8 cellular contexts compared by ENCODE assay signal in the genomic region with DNA sequence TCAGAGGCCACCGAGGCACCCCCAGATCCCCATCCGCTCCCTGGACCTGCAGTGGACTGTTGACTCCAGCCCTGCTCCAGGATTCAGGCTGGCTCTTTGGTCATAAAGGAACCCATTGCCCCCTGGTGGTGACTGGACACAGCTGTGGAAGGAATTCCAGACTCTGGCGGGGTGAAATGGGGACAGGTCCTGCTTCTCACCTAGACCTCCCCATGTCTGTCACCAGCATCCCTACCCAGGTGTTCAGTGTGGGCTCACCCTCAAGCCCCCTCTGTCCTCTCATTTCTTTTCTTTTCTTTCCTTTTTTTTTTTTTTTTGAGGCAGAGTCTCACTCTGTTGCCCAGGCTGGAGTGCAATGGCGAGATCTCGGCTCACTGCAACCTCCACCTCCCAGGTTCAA. TPM values are rescaled to one million over a fixed set of nuclear protein-coding genes. Genes with fewer than 3 reads are reported as not detected.
DNase-seq lines count a peak whose midpoint lies in the region; ATAC-seq and TF ChIP-seq lines count a peak whose summit lies in the region.

No MANE protein-coding gene starts in this region.

- no peaks in the 10 kb centered on the region for H3K27me3 ChIP-seq in GM23338 (ENCODE audit: insufficient read depth)

- H3K4me1 Mint-ChIP-seq in GM23338: peaks cover 12% of the 10 kb centered on the region
- peaks cover 0 to 5% of the 10 kb centered on the region in 2 donors for H3K4me1 Mint-ChIP-seq in stimulated activated naive B cell treated with anti-CD40 and anti-IgM and Interleukin-4, amounts not matched to agents 10 μg/mL and 1 μg/mL and 100 μg/mL, for 72 hours

- H3K4me3 ChIP-seq in GM23338: no peak overlapping the region

- peak; percentile 95 for ATAC-seq in GM23338
- peak; percentile 61 to 74 for ATAC-seq in stimulated activated naive B cell treated with anti-CD40 and anti-IgM and Interleukin-4, amounts not matched to agents 10 μg/mL and 1 μg/mL and 100 μg/mL, for 72 hours (replicated peaks)
- no peak for ATAC-seq in HG03159 (IDR thresholded peaks at IDR 0.05; ENCODE audit: unreplicated experiment)

- H3F3A ChIP-seq in GM23338 (replicated peaks; ENCODE audit: low read depth): no peaks in the 10 kb centered on the region

- no peak overlapping the region for H3K4me2 ChIP-seq in GM23338

- H3K79me2 ChIP-seq in GM23338 (replicated peaks; ENCODE audit: insufficient read depth): no peaks in the 10 kb centered on the region

- H2AFZ ChIP-seq in GM23338: no peak overlapping the region

- H3K4me1 ChIP-seq in GM23338 (ENCODE audit: insufficient read depth): no peaks in the 10 kb centered on the region; the same call in 1 of the 2 replicates

- no peaks in the 10 kb centered on the region for H4K20me1 ChIP-seq in GM23338 (replicated peaks; ENCODE audit: insufficient read depth)

- H3K9me3 Mint-ChIP-seq in GM23338: no peaks in the 10 kb centered on the region
- no peaks in the 10 kb centered on the region for H3K9me3 Mint-ChIP-seq in stimulated activated naive B cell treated with anti-CD40 and anti-IgM and Interleukin-4, amounts not matched to agents 10 μg/mL and 1 μg/mL and 100 μg/mL, for 72 hours

- H3K27ac Mint-ChIP-seq in GM23338: no peak overlapping the region
- H3K27ac Mint-ChIP-seq in stimulated activated naive B cell treated with anti-CD40 and anti-IgM and Interleukin-4, amounts not matched to agents 10 μg/mL and 1 μg/mL and 100 μg/mL, for 72 hours: no peak overlapping the region

- TF ChIP-seq CTCF in GM23338 (conservative IDR thresholded peaks at IDR 0.05; ENCODE audit: low read depth in 2 of 2): peak; percentile 81 to 96

- peaks cover 15% of the 10 kb centered on the region for H3K27me3 Mint-ChIP-seq in GM23338 (ENCODE audit: insufficient read depth, low read depth, poor library complexity)
- peaks cover 11 to 31% of the 10 kb centered on the region in 2 donors for H3K27me3 Mint-ChIP-seq in stimulated activated naive B cell treated with anti-CD40 and anti-IgM and Interleukin-4, amounts not matched to agents 10 μg/mL and 1 μg/mL and 100 μg/mL, for 72 hours

- H3K36me3 ChIP-seq in GM23338 (ENCODE audit: insufficient read depth): no peaks in the 10 kb centered on the region

- no peak overlapping the region for H3K27ac ChIP-seq in GM23338 (ENCODE audit: low read depth)

- DNase-seq in AG08395 (ENCODE audit: low spot score) (peak; percentile 82), GM23338 (ENCODE audit: low spot score) (peak; percentile 97), NCI-H510A treated with DMSO at 0.1 percent for 48 hours (lab: John Stamatoyannopoulos, UW) (peak; percentile 69), lung microvascular endothelial cell (ENCODE audit: low read depth in 2 of 2) (peak; percentile 83 to 88)
- DNase-seq in activated CD4-positive, alpha-beta T cell treated with anti-CD3 and anti-CD28 coated beads, Interleukin-2, amount 50 U/mL, for 24 hours (ENCODE audit: low read depth in 1 of 2, low spot score in 1 of 2): peak; percentile 21 to 45
- peak; percentile 56 for DNase-seq in effector CD4-positive, alpha-beta T cell
- DNase-seq in stimulated activated naive B cell treated with anti-CD40 and anti-IgM and Interleukin-4, amounts not matched to agents 10 μg/mL and 1 μg/mL and 100 μg/mL, for 72 hours: peak; percentile 26

- H3K9me2 ChIP-seq in GM23338 (ENCODE audit: insufficient read depth): no peaks in the 10 kb centered on the region

- H3K4me3 Mint-ChIP-seq in GM23338: no peak overlapping the region
- no peak overlapping the region for H3K4me3 Mint-ChIP-seq in stimulated activated naive B cell treated with anti-CD40 and anti-IgM and Interleukin-4, amounts not matched to agents 10 μg/mL and 1 μg/mL and 100 μg/mL, for 72 hours

- no peaks in the 10 kb centered on the region for H3K36me3 Mint-ChIP-seq in GM23338 (ENCODE audit: low read depth)
- H3K36me3 Mint-ChIP-seq in stimulated activated naive B cell treated with anti-CD40 and anti-IgM and Interleukin-4, amounts not matched to agents 10 μg/mL and 1 μg/mL and 100 μg/mL, for 72 hours: no peaks in the 10 kb centered on the region

TF ChIP-seq in GM23338, 12 proteins besides CTCF, POLR2A, EP300 and RAD21:
- TF ChIP-seq POLR2AphosphoS5 (IDR thresholded peaks at IDR 0.05; ENCODE audit: low read depth) (no peak), EZH2 (IDR thresholded peaks at IDR 0.05; ENCODE audit: low read depth, unreplicated experiment) (no peak), STAT1 (IDR thresholded peaks at IDR 0.05; ENCODE audit: unreplicated experiment) (no peak), ZNF114 (CRISPR knock-in tag; IDR thresholded peaks at IDR 0.05) (no peak)
- TF ChIP-seq, protein P1, sequence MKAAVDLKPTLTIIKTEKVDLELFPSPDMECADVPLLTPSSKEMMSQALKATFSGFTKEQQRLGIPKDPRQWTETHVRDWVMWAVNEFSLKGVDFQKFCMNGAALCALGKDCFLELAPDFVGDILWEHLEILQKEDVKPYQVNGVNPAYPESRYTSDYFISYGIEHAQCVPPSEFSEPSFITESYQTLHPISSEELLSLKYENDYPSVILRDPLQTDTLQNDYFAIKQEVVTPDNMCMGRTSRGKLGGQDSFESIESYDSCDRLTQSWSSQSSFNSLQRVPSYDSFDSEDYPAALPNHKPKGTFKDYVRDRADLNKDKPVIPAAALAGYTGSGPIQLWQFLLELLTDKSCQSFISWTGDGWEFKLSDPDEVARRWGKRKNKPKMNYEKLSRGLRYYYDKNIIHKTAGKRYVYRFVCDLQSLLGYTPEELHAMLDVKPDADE (IDR thresholded peaks at IDR 0.05): 0 out of 2 replicates have a peak, but pooled peaks have one; percentile 3
TF ChIP-seq in GM23338: peak in this region for 1.

RNA-seq across cellular contexts. Expression of a gene that starts 25.5 kb away (rescaled TPM):
- 48.6 and 76.4 TPM in 2 replicates for total RNA-seq in GM23338 (2014; rRNA removed; shearing (Covaris generic))
- polyA plus RNA-seq in GM23338 (2016; fragmentation: Nextera tagmentation; extraction: Ambion mirVana): 45.8 and 50.4 TPM in 2 replicates
- 8.5 and 10.3 TPM in 2 replicates for total RNA-seq in lung microvascular endothelial cell

Comparison
In these comparisons a context has a peak if more than half of its experiments do, and no peak if none do; other contexts are left out.
1. DNase-seq: peak in every context shown above with its lines; median percentile 97 in GM23338; 86 in lung microvascular endothelial cell; 82 in AG08395; 69 in NCI-H510A treated with DMSO at 0.1 percent for 48 hours; 56 in effector CD4-positive, alpha-beta T cell; 33 in activated CD4-positive, alpha-beta T cell treated with anti-CD3 and anti-CD28 coated beads, Interleukin-2, amount 50 U/mL, for 24 hours; 26 in stimulated activated naive B cell treated with anti-CD40 and anti-IgM and Interleukin-4, amounts not matched to agents 10 μg/mL and 1 μg/mL and 100 μg/mL, for 72 hours.